12 cellular contexts compared by ENCODE assay signal in genomic region chr7:26420600-26420999, GRCh38.
"Had no signal": no experiment of that assay in that cellular context is flagged by ENCODE, and none has a peak within 500 bp of the region (broad histone marks: within the 10 kb centered on the region; RNA-seq: fewer than 3 reads in every experiment).

No MANE protein-coding gene starts in this region.

- H3K36me3 Mint-ChIP-seq: activated naive CD8-positive, alpha-beta T cell had no signal

- H3K4me3 Mint-ChIP-seq: activated naive CD8-positive, alpha-beta T cell; activated T-cell treated with anti-CD3 and anti-CD28 coated beads, Interleukin-2, amount 50 U/mL, for 4 hours; T-helper 1 cell treated with Interleukin-12 subunit alpha and Interleukin-12 subunit beta and Interleukin-4 antibody, amounts not matched to agents 30 μg/mL and 1 μg/mL, for 36 hours had no signal

- H3K27ac Mint-ChIP-seq: activated naive CD8-positive, alpha-beta T cell; T-helper 1 cell treated with Interleukin-12 subunit alpha and Interleukin-12 subunit beta and Interleukin-4 antibody, amounts not matched to agents 30 μg/mL and 1 μg/mL, for 36 hours had no signal

- DNase-seq: activated CD4-positive, alpha-beta T cell treated with anti-CD3 and anti-CD28 coated beads for 1 hour; activated CD4-positive, alpha-beta T cell treated with anti-CD3 and anti-CD28 coated beads, Interleukin-2, amount 50 U/mL, for 48 hours; activated gamma-delta T cell; activated T-cell treated with anti-CD3 and anti-CD28 coated beads, Interleukin-2, amount 50 U/mL, for 4 hours; dermis blood vessel endothelial cell; foreskin keratinocyte; head of caudate nucleus; left lung; ovary; SK-N-SH had no signal

- ATAC-seq: activated T-cell treated with anti-CD3 and anti-CD28 coated beads, Interleukin-2, amount 50 U/mL, for 4 hours; foreskin keratinocyte; left lung had no signal

- H3K9me3 Mint-ChIP-seq: activated T-cell treated with anti-CD3 and anti-CD28 coated beads, Interleukin-2, amount 50 U/mL, for 4 hours; T-helper 1 cell treated with Interleukin-12 subunit alpha and Interleukin-12 subunit beta and Interleukin-4 antibody, amounts not matched to agents 30 μg/mL and 1 μg/mL, for 36 hours had no signal
